Comparison of ENCODE assay signal across 15 cellular contexts in the genomic region with DNA sequence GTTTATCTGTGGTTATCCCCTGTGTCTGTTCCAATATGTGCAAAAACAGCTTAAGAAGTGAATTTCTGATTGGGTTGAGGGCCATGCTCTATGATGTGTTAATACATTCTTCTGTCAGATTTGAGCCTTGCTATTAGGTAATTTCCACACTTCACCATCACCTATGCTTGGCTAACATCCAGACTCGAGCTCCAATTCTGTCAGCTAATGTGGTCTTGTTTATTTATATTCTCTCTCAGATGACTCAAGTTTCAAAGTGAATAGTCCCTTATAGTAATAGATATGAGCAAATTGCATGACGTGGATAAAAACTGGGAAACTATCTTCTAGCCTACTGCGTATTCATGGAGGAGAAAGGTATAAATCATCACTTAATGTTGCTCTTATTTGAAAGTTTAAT.
DNase-seq lines count a peak whose midpoint lies in the region; ATAC-seq and TF ChIP-seq lines count a peak whose summit lies in the region.
"Had no signal": no experiment of that assay in that cellular context is flagged by ENCODE, and none has a peak within 500 bp of the region (broad histone marks: within the 10 kb centered on the region; RNA-seq: fewer than 3 reads in every experiment).

No MANE protein-coding gene starts in this region.

- H2AFZ ChIP-seq in mesenchymal stem cell (ENCODE audit: low read depth, low read length), result no peak overlapping the region

- H3K9me3 Mint-ChIP-seq in mesothelial cell of epicardium, result peaks cover 5% of the 10 kb centered on the region
- H3K9me3 Mint-ChIP-seq: CD8-positive, alpha-beta T cell had no signal

- H3K4me1 Mint-ChIP-seq in mesothelial cell of epicardium, result peaks cover 6% of the 10 kb centered on the region
- H3K4me1 Mint-ChIP-seq: IgD-negative memory B cell had no signal

- H2BK120ac ChIP-seq in mesenchymal stem cell (ENCODE audit: low read depth, low read length), result no peak overlapping the region

- no peak overlapping the region for H4K8ac ChIP-seq in mesenchymal stem cell (ENCODE audit: low read length)

- H3K4me2 ChIP-seq in mesenchymal stem cell (ENCODE audit: low read length, poor library complexity, severe bottlenecking), result no peak overlapping the region
- H3K4me2 ChIP-seq: A549 had no signal

- H3K36me3 Mint-ChIP-seq in mesothelial cell of epicardium, result no peaks in the 10 kb centered on the region
- H3K36me3 Mint-ChIP-seq: CD8-positive, alpha-beta T cell; IgD-negative memory B cell had no signal

- DNase-seq in NCI-H2029 (lab: John Stamatoyannopoulos, UW) (peak; percentile 10), NCI-H2029 treated with DMSO at 0.1 percent for 48 hours (lab: John Stamatoyannopoulos, UW) (no peak), NCI-H1436 (lab: John Stamatoyannopoulos, UW) (peak; percentile 20), astrocyte of the cerebellum (ENCODE audit: low read depth) (peak; percentile 19), mesenchymal stem cell (peak; percentile 73), mesothelial cell of epicardium (ENCODE audit: low spot score in 2 of 2, unreplicated experiment in 2 of 2) (no peak), cerebellar nuclear complex (lab: John Stamatoyannopoulos, UW) (no peak)
- DNase-seq: activated CD8-positive, alpha-beta memory T cell treated with anti-CD3 and anti-CD28 coated beads, Interleukin-2, amount 50 U/mL, for 4 hours; CD8-positive, alpha-beta T cell; dorsolateral prefrontal cortex; transverse colon had no signal

- H3K18ac ChIP-seq in mesenchymal stem cell (ENCODE audit: low read depth in 1 of 2, low read length in 2 of 2), result no peak overlapping the region

- no peak overlapping the region for H3K27ac ChIP-seq in mesenchymal stem cell (ENCODE audit: low read length, poor library complexity, severe bottlenecking)
- H3K27ac ChIP-seq: A549, dorsolateral prefrontal cortex, gastroesophageal sphincter, transverse colon had no signal

- no peak overlapping the region for H4K91ac ChIP-seq in mesenchymal stem cell (ENCODE audit: low read length)

- H2BK12ac ChIP-seq in mesenchymal stem cell (ENCODE audit: low read length in 2 of 2), result no peak overlapping the region

- no peak overlapping the region for H3K4me3 ChIP-seq in astrocyte of the cerebellum (ENCODE audit: low read depth, low read length)
- no peak overlapping the region for H3K4me3 ChIP-seq in mesenchymal stem cell (ENCODE audit: insufficient read depth in 1 of 2, low read depth in 1 of 2, low read length in 2 of 2)
- H3K4me3 ChIP-seq: A549, dorsolateral prefrontal cortex, gastroesophageal sphincter, transverse colon had no signal

- no peak for ATAC-seq in HG03095 (IDR thresholded peaks at IDR 0.05; ENCODE audit: unreplicated experiment)
- ATAC-seq: A549; CD8-positive, alpha-beta T cell; gastroesophageal sphincter had no signal

- no peak overlapping the region for H3K27ac Mint-ChIP-seq in mesothelial cell of epicardium
- H3K27ac Mint-ChIP-seq: CD8-positive, alpha-beta T cell; IgD-negative memory B cell had no signal

- in situ Hi-C loops in astrocyte of the cerebellum (cut with HindIII; ENCODE audit: low sequenced_read_pairs), result no loop called here

- no peak overlapping the region for H3K14ac ChIP-seq in mesenchymal stem cell (ENCODE audit: low read length in 2 of 2)

- H3K9ac ChIP-seq in mesenchymal stem cell (ENCODE audit: low read length), result no peak overlapping the region

- H2BK5ac ChIP-seq in mesenchymal stem cell (ENCODE audit: low read depth, low read length, poor library complexity, severe bottlenecking), result no peak overlapping the region

- H3K79me1 ChIP-seq in mesenchymal stem cell (replicated peaks; ENCODE audit: low read length, poor library complexity, severe bottlenecking), result no peaks in the 10 kb centered on the region

- no peak overlapping the region for H3K4me3 Mint-ChIP-seq in mesothelial cell of epicardium
- H3K4me3 Mint-ChIP-seq: CD8-positive, alpha-beta T cell; IgD-negative memory B cell had no signal

- H2BK15ac ChIP-seq in mesenchymal stem cell (ENCODE audit: low read depth, poor library complexity, severe bottlenecking), result no peak overlapping the region

- no peak overlapping the region for H3K4ac ChIP-seq in mesenchymal stem cell (ENCODE audit: low read depth in 1 of 2, low read length in 2 of 2)

- no peaks in the 10 kb centered on the region for H3K9me3 ChIP-seq in mesenchymal stem cell (ENCODE audit: control insufficient read depth, low read length)
- H3K9me3 ChIP-seq: A549, gastroesophageal sphincter, transverse colon had no signal

- no CpG with 5 or more reads among the region's 3 CpGs for WGBS in mesenchymal stem cell

- no peak overlapping the region for H2AK5ac ChIP-seq in mesenchymal stem cell (ENCODE audit: low read length, severe bottlenecking)

- peaks cover 0 to 3% of the 10 kb centered on the region in 2 experiments for H3K27me3 ChIP-seq in mesenchymal stem cell (ENCODE audit: control insufficient read depth in 1 of 2, insufficient read depth in 1 of 2, low read length in 2 of 2)
- H3K27me3 ChIP-seq: dorsolateral prefrontal cortex, gastroesophageal sphincter, transverse colon had no signal

- no peaks in the 10 kb centered on the region for H3K4me1 ChIP-seq in mesenchymal stem cell (ENCODE audit: control insufficient read depth, insufficient read depth, low read depth, low read length)
- H3K4me1 ChIP-seq: A549, gastroesophageal sphincter, transverse colon had no signal

- no peak overlapping the region for H3K23ac ChIP-seq in mesenchymal stem cell (ENCODE audit: low read length in 2 of 2)

- no peaks in the 10 kb centered on the region for H3K36me3 ChIP-seq in mesenchymal stem cell (ENCODE audit: control insufficient read depth in 1 of 2, insufficient read depth in 2 of 2, low read depth in 1 of 2, low read length in 2 of 2)
- H3K36me3 ChIP-seq: gastroesophageal sphincter, transverse colon had no signal

- TF ChIP-seq CTCF in astrocyte of the cerebellum (IDR thresholded peaks at IDR 0.05; ENCODE audit: low read depth, low read length, missing control alignments), result no peak
- no peak for TF ChIP-seq CTCF in mesothelial cell of epicardium (IDR thresholded peaks at IDR 0.05; ENCODE audit: unreplicated experiment)

- no peaks in the 10 kb centered on the region for H3K27me3 Mint-ChIP-seq in mesothelial cell of epicardium (ENCODE audit: low read depth)

Comparison
In these comparisons a context has a peak if more than half of its experiments do, and no peak if none do; other contexts are left out.
1. DNase-seq: peak in NCI-H2029 (single experiment), NCI-H1436 (single experiment), astrocyte of the cerebellum (single experiment) and mesenchymal stem cell (single experiment); none in NCI-H2029 treated with DMSO at 0.1 percent for 48 hours (single experiment), mesothelial cell of epicardium (0 of 2) and cerebellar nuclear complex (0 of 2).